8 cellular contexts compared by ENCODE assay signal in the genomic region with DNA sequence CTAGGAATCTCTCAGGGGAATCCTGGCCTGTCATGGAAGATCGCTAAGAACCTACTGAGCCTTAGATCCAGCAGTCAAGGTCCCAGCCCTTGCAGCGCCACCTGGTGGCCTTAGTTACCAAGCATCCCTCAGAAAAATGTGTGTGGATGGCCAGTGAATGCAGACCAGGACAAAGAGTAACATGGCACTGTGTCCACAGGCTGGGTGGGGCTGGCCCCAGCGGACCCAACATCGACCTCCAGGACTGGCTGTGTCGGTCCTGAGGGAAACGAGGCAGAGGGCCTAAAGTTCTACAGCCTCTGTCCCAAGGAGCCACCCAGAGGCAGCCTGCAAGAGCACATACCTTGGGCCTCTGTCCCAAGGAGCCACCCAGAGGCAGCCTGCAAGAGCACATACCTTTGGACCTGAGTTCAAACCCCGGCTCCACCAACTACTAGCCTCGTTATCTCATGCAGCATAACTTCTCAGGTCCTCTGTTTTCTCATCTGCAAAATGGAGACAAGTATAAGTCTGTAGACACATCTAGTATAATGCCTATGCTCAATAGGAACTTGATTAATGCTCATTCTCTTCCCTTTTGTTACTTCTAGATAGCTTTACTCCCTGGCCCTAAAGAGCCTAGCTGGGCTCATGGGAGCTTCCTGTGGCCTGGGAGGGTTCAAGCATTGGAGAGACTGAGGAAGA. TPM values are rescaled to one million over a fixed set of nuclear protein-coding genes. Genes with fewer than 3 reads are reported as not detected.
DNase-seq lines count a peak whose midpoint lies in the region; ATAC-seq, FAIRE-seq and TF ChIP-seq lines count a peak whose summit lies in the region.

No MANE protein-coding gene starts in this region.

- no peak overlapping the region for H3K27ac Mint-ChIP-seq in activated T-helper 2 cell treated with anti-CD3 and anti-CD28 coated beads, Interferon-gamma antibody, Interleukin-2, Interleukin-4, amounts not matched to agents 10 μg/mL and 5 μg/mL and 100 μg/mL, durations not matched to agents 14 hours and 24 hours and 36 hours

- no peaks in the 10 kb centered on the region for H3K79me2 ChIP-seq in osteoblast (ENCODE audit: insufficient read depth, low read length)

- peak; percentile 90 for TF ChIP-seq CTCF in osteoblast (IDR thresholded peaks at IDR 0.05; ENCODE audit: extremely low read depth, low read depth, low read length)
- peak; percentile 40 to 82 (median 72) for TF ChIP-seq CTCF in thyroid gland (IDR thresholded peaks at IDR 0.05)

- ATAC-seq in HG03354 (IDR thresholded peaks at IDR 0.05; ENCODE audit: poor library complexity, severe bottlenecking, unreplicated experiment): no peak

- H3K4me3 ChIP-seq in osteoblast (ENCODE audit: insufficient read depth, low read length) (no peak overlapping the region), thyroid gland (replicated peaks in 1 of 3) (no peak overlapping the region)

- no peak overlapping the region for H2AFZ ChIP-seq in osteoblast (ENCODE audit: low read length)

- no peaks in the 10 kb centered on the region for H3K27me3 ChIP-seq in osteoblast (ENCODE audit: insufficient read depth, low read length)
- no peaks in the 10 kb centered on the region for H3K27me3 ChIP-seq in thyroid gland

- TF ChIP-seq POLR2A in thyroid gland (IDR thresholded peaks at IDR 0.05): no peak

- H3K27me3 Mint-ChIP-seq in activated T-helper 2 cell treated with anti-CD3 and anti-CD28 coated beads, Interferon-gamma antibody, Interleukin-2, Interleukin-4, amounts not matched to agents 10 μg/mL and 5 μg/mL and 100 μg/mL, durations not matched to agents 14 hours and 24 hours and 36 hours (ENCODE audit: low read depth): no peaks in the 10 kb centered on the region

- no peaks in the 10 kb centered on the region for H4K20me1 ChIP-seq in osteoblast (ENCODE audit: insufficient read depth, low read length)

- H3K4me3 Mint-ChIP-seq in activated T-helper 2 cell treated with anti-CD3 and anti-CD28 coated beads, Interferon-gamma antibody, Interleukin-2, Interleukin-4, amounts not matched to agents 10 μg/mL and 5 μg/mL and 100 μg/mL, durations not matched to agents 14 hours and 24 hours and 36 hours (ENCODE audit: low read depth): no peak overlapping the region

- no peak for FAIRE-seq in frontal cortex (lab: Jason Lieb, UNC)

- no peaks in the 10 kb centered on the region for H3K36me3 ChIP-seq in osteoblast (ENCODE audit: insufficient read depth, low read length)
- H3K36me3 ChIP-seq in thyroid gland: no peaks in the 10 kb centered on the region

- H3K4me1 ChIP-seq in osteoblast (ENCODE audit: insufficient read depth, low read length) (peaks cover 6% of the 10 kb centered on the region), thyroid gland (peaks cover 0 to under 1% of the 10 kb centered on the region in 2 donors)

- H3K9me3 ChIP-seq in osteoblast (ENCODE audit: low read depth, low read length) (no peaks in the 10 kb centered on the region), thyroid gland (no peaks in the 10 kb centered on the region)

- WGBS in thyroid gland, 2 donors: 30 to 33% methylated on average over 8 of the region's 8 CpGs

- H3K36me3 Mint-ChIP-seq in activated T-helper 2 cell treated with anti-CD3 and anti-CD28 coated beads, Interferon-gamma antibody, Interleukin-2, Interleukin-4, amounts not matched to agents 10 μg/mL and 5 μg/mL and 100 μg/mL, durations not matched to agents 14 hours and 24 hours and 36 hours (ENCODE audit: low read depth): no peaks in the 10 kb centered on the region

- H3K9me3 Mint-ChIP-seq in activated T-helper 2 cell treated with anti-CD3 and anti-CD28 coated beads, Interferon-gamma antibody, Interleukin-2, Interleukin-4, amounts not matched to agents 10 μg/mL and 5 μg/mL and 100 μg/mL, durations not matched to agents 14 hours and 24 hours and 36 hours: no peaks in the 10 kb centered on the region

- H3K4me1 Mint-ChIP-seq in activated T-helper 2 cell treated with anti-CD3 and anti-CD28 coated beads, Interferon-gamma antibody, Interleukin-2, Interleukin-4, amounts not matched to agents 10 μg/mL and 5 μg/mL and 100 μg/mL, durations not matched to agents 14 hours and 24 hours and 36 hours (ENCODE audit: low read depth): peaks cover 43% of the 10 kb centered on the region

- DNase-seq in EH (ENCODE audit: low read depth) (peak; percentile 81), M059J (ENCODE audit: low read depth) (peak; percentile 76), SHP77 (lab: John Stamatoyannopoulos, UW) (peak; percentile 66 to 69), frontal cortex (ENCODE audit: low spot score in 2 of 2) (peak; percentile 31 to 68), osteoblast (ENCODE audit: insufficient read length, low spot score, missing footprints) (peak; percentile 93), thyroid gland (peak; percentile 80 to 85)
- DNase-seq in activated T-helper 2 cell treated with anti-CD3 and anti-CD28 coated beads, Interferon-gamma antibody, Interleukin-2, Interleukin-4, amounts not matched to agents 10 μg/mL and 5 μg/mL and 100 μg/mL, durations not matched to agents 14 hours and 24 hours and 36 hours (ENCODE audit: low spot score): peak; percentile 61

- intact Hi-C loops in activated T-helper 2 cell treated with anti-CD3 and anti-CD28 coated beads, Interferon-gamma antibody, Interleukin-2, Interleukin-4, amounts not matched to agents 10 μg/mL and 5 μg/mL and 100 μg/mL, durations not matched to agents 14 hours and 24 hours and 36 hours (cut with micrococcal nuclease): loop anchor here (1.0 to 10.0 kb wide), 5 partner anchors 156 to 386 kb away; a partner anchor contains a TSS
- intact Hi-C loops in thyroid gland (cut with DNase I): loop anchor here (5.0 to 10.0 kb wide), 3 partner anchors 134 to 284 kb away; a partner anchor contains a TSS

- no peak overlapping the region for H3K4me2 ChIP-seq in osteoblast (ENCODE audit: insufficient read depth, low read length)

- H3K27ac ChIP-seq in osteoblast (ENCODE audit: low read depth, low read length) (no peak overlapping the region), thyroid gland (no peak overlapping the region)

RNA-seq across cellular contexts. Expression of a gene that starts 57.5 kb away (rescaled TPM):
- 58.1 and 65.2 TPM in 2 replicates for total RNA-seq in M059J (2014; rRNA removed; shearing (Covaris generic))
- 64.2 and 72.3 TPM in 2 replicates for total RNA-seq in activated T-helper 2 cell treated with anti-CD3 and anti-CD28 coated beads, Interferon-gamma antibody, Interleukin-2, Interleukin-4, amounts not matched to agents 10 μg/mL and 5 μg/mL and 100 μg/mL, durations not matched to agents 14 hours and 24 hours and 36 hours
- 179 TPM for total RNA-seq in frontal cortex
- 101 and 116 TPM in 2 replicates for total RNA-seq in osteoblast
- total RNA-seq in thyroid gland: 100 to 1,000 TPM; 126 to 182 (median 147) TPM
